1 cellular context compared by ENCODE assay signal in genomic region chr10:91219371-91220193, GRCh38.
TF ChIP-seq lines count a peak whose summit lies in the region.

No MANE protein-coding gene starts in this region.

TF ChIP-seq in K562, 482 proteins besides CTCF, POLR2A, EP300 and RAD21 (continued from another document):
- TF ChIP-seq CEBPG (CRISPR knock-in tag; IDR thresholded peaks at IDR 0.05) (no peak), CEBPG (tag; conservative IDR thresholded peaks at IDR 0.05 in 1 of 2, IDR thresholded peaks at IDR 0.05 in 1 of 2) (0 out of 4 replicates have a peak, but pooled peaks of 1 of the 2 experiments have one; percentile 20), ZC3H4 (CRISPR knock-in tag; IDR thresholded peaks at IDR 0.05; ENCODE audit: borderline replicate concordance) (peak; percentile 34; the same call in 1 of the 2 replicates), NFRKB (IDR thresholded peaks at IDR 0.05; ENCODE audit: low read depth) (peak; percentile 75), CBX2 (IDR thresholded peaks at IDR 0.05; ENCODE audit: insufficient read depth, low read length, poor library complexity, severe bottlenecking) (no peak), ZNF592 (IDR thresholded peaks at IDR 0.05) (0 out of 2 replicates have a peak, but pooled peaks have one; percentile 39), AFF1 (IDR thresholded peaks at IDR 0.05; ENCODE audit: low read depth in 1 of 2, partially characterized antibody in 2 of 2) (peak in 1 of 2 experiments; percentile 40)
